1 cellular context compared by ENCODE assay signal in the genomic region with DNA sequence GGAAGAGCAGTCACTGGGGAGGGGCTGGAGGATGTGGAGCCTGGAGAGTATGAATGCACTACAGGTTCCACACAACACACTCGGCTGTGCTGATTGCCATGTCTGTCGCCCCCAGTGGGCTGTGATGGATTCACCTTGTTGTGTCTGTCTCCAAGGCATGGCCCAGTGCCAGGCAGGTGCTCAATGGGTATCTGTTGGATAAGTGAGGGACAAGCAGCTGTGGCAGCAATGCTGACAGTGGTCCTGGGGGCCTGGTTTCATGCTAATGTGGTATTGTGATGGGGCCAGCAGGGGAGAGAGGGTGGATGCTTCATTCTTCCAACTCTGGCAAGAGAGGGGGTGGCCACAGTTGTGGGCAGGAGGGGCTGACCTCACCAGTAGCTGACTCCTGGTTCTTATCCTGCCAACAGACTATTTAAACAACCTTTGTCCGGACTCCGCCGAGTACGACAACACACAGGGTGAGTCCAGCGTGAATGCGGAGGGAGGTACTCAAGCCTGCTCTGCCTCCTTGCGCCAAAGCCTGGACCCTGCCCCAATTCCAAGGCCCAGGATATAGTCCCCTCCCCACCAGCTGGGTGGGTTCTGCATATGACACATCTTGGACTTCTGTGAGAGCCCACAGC.
TF ChIP-seq lines count a peak whose summit lies in the region.

No MANE protein-coding gene starts in this region.

TF ChIP-seq in GM12878, 131 proteins besides CTCF, POLR2A, EP300 and RAD21:
- no peak for TF ChIP-seq RAD51 (IDR thresholded peaks at IDR 0.05)
- TF ChIP-seq CBX3 (IDR thresholded peaks at IDR 0.05; ENCODE audit: borderline replicate concordance, low read depth): no peak
- no peak for TF ChIP-seq TCF7 (IDR thresholded peaks at IDR 0.05; ENCODE audit: borderline replicate concordance)
- no peak for TF ChIP-seq SIN3A (IDR thresholded peaks at IDR 0.05; ENCODE audit: low read depth, low read length)
- TF ChIP-seq ASH2L (IDR thresholded peaks at IDR 0.05; ENCODE audit: borderline replicate concordance, low read depth): no peak
- TF ChIP-seq BRCA1 (IDR thresholded peaks at IDR 0.05; ENCODE audit: low read depth, low read length): no peak
- no peak for TF ChIP-seq CHD2 (IDR thresholded peaks at IDR 0.05; ENCODE audit: borderline replicate concordance, low read depth, low read length)
- no peak for TF ChIP-seq CREM (IDR thresholded peaks at IDR 0.05; ENCODE audit: low read depth)
